8 cellular contexts compared by ENCODE assay signal in the genomic region with DNA sequence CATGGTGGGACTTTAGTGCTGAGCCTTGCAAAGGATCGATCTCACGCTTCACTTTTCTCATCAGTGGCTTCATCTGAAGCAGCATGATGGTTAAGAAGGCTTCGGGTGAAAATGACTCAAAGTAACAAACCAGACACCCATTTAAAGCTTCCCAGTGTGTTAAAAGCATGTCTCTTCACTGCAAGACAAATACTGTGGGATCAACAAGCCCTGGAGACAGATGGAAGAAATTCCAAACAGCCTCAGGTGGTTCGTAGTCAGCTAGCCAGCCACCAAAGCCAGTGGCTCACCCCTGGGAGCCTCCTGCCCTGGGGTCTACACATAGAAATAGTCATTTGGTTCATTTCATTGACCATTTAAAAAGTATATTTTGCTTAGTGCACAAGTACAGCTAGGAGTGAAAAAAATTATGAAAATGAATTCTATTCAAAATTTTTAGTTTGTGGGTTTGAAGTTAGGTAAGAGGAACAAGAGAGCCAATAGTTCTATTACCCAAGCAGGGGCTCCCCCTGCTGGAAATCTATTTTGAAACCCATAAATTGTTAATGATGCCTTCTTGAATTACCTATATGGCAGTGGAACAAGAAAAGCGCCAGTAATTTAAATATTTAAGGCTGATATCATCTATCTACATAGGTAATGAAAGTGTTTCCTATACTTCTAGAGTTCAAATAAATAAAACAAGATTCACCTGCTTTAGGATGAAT. TPM values are rescaled to one million over a fixed set of nuclear protein-coding genes. Genes with fewer than 3 reads are reported as not detected.
DNase-seq lines count a peak whose midpoint lies in the region; ATAC-seq and TF ChIP-seq lines count a peak whose summit lies in the region.
"Had no signal": no experiment of that assay in that cellular context is flagged by ENCODE, and none has a peak within 500 bp of the region (broad histone marks: within the 10 kb centered on the region; RNA-seq: fewer than 3 reads in every experiment).

No MANE protein-coding gene starts in this region.

- H3K4ac ChIP-seq in mesendoderm (ENCODE audit: low read depth, low read length): no peak overlapping the region

- no peak overlapping the region for H3K56ac ChIP-seq in mesendoderm (ENCODE audit: low read length)

- H3K9me3 ChIP-seq in mammary epithelial cell (replicated peaks; ENCODE audit: insufficient read depth, low read length): no peaks in the 10 kb centered on the region
- H3K9me3 ChIP-seq: pancreas had no signal

- H2BK15ac ChIP-seq in mesendoderm (replicated peaks; ENCODE audit: low read depth): no peak overlapping the region

- H3K27ac ChIP-seq in mammary epithelial cell (ENCODE audit: insufficient read depth, low read depth, low read length): no peak overlapping the region
- no peak overlapping the region for H3K27ac ChIP-seq in mesendoderm (ENCODE audit: low read depth, low read length)
- H3K27ac ChIP-seq: pancreas had no signal

- H3K4me2 ChIP-seq in mammary epithelial cell (ENCODE audit: insufficient read depth, low read depth, low read length) (no peak overlapping the region), mesendoderm (ENCODE audit: low read length) (no peak overlapping the region)

- in situ Hi-C loops in mammary epithelial cell (cut with MboI; ENCODE audit: low sequenced_read_pairs in 2 of 2): no loop called here

- H2BK120ac ChIP-seq in mesendoderm (ENCODE audit: low read depth, low read length): no peak overlapping the region

- TF ChIP-seq CTCF in mammary epithelial cell (conservative IDR thresholded peaks at IDR 0.05 in 1 of 2, IDR thresholded peaks at IDR 0.05 in 1 of 2; ENCODE audit: extremely low read depth in 1 of 2, insufficient read depth in 1 of 2, low read depth in 1 of 2, low read length in 2 of 2): peak; percentile 29 to 55

- CTCF ChIA-PET in mammary epithelial cell (lab: Charles Lee; ENCODE audit: low non-redundant PET): interaction anchor here (0.6 kb wide), 1 partner anchor 189 kb away, joined by 5 read pairs; no protein-coding TSS in a partner anchor

- no peak overlapping the region for H3K23ac ChIP-seq in mesendoderm (ENCODE audit: low read length)

- no peak overlapping the region for H4K5ac ChIP-seq in mesendoderm (ENCODE audit: low read length)

- no peak overlapping the region for H2AK5ac ChIP-seq in mesendoderm (ENCODE audit: low read length)

- H3K79me1 ChIP-seq in mesendoderm (ENCODE audit: low read length): no peaks in the 10 kb centered on the region

- no peak overlapping the region for H2BK5ac ChIP-seq in mesendoderm (ENCODE audit: low read length)

- no peak overlapping the region for H3K18ac ChIP-seq in mesendoderm (ENCODE audit: low read length)

- intact Hi-C loops in mammary epithelial cell (cut with micrococcal nuclease): no loop called here

- peak overlapping the region; percentile 13 for H4K8ac ChIP-seq in mesendoderm (ENCODE audit: low read depth, low read length)

- no peak for ATAC-seq in HG03571 (IDR thresholded peaks at IDR 0.05; ENCODE audit: unreplicated experiment)
- ATAC-seq: pancreas had no signal

- H3K79me2 ChIP-seq in mammary epithelial cell (ENCODE audit: insufficient read depth, low read length): no peaks in the 10 kb centered on the region
- H3K79me2 ChIP-seq in mesendoderm (ENCODE audit: control insufficient read depth, insufficient read depth, low read length): no peaks in the 10 kb centered on the region

- H3K4me1 ChIP-seq in mammary epithelial cell (ENCODE audit: insufficient read depth, low read length): no peaks in the 10 kb centered on the region
- no peaks in the 10 kb centered on the region for H3K4me1 ChIP-seq in mesendoderm (ENCODE audit: control insufficient read depth, low read depth, low read length)
- H3K4me1 ChIP-seq: pancreas had no signal

- 86% methylated on average over 4 of the region's 5 CpGs for WGBS in mammary epithelial cell (ENCODE audit: low coverage, missing lambda C conversion rate)
- no CpG with 5 or more reads among the region's 5 CpGs for WGBS in mesendoderm (ENCODE audit: extremely low coverage, insufficient coverage, low lambda C conversion rate)

- no peaks in the 10 kb centered on the region for H3K27me3 ChIP-seq in mammary epithelial cell (ENCODE audit: insufficient read depth, low read length)
- no peaks in the 10 kb centered on the region for H3K27me3 ChIP-seq in mesendoderm (ENCODE audit: insufficient read depth, low read length, poor library complexity)
- H3K27me3 ChIP-seq: pancreas had no signal

- peak; percentile 56 for DNase-seq in GM03348 (ENCODE audit: low spot score)
- peak; percentile 34 for DNase-seq in M059J (ENCODE audit: low read depth)
- no peak for DNase-seq in mammary epithelial cell
- DNase-seq in mesendoderm: peak; percentile 60
- no peak for DNase-seq in stimulated activated CD4-positive, alpha-beta T cell treated with anti-CD3 and anti-CD28 coated beads, Interleukin-4, amount 100 ng/mL, for 4 hours
- DNase-seq in activated T-cell treated with anti-CD3 and anti-CD28 coated beads, Interleukin-2, amount 50 U/mL, for 1 hour: no peak
- DNase-seq: pancreas had no signal

- dilution Hi-C loops in mammary epithelial cell (cut with HindIII; ENCODE audit: low sequenced_read_pairs): no loop called here

- no peak overlapping the region for H3K4me3 ChIP-seq in mammary epithelial cell (replicated peaks in 1 of 3; ENCODE audit: insufficient read depth in 1 of 3, low read depth in 2 of 3, low read length in 3 of 3)
- H3K4me3 ChIP-seq in mesendoderm (ENCODE audit: low read length): no peak overlapping the region
- H3K4me3 ChIP-seq: pancreas had no signal

- BruUV-seq in mammary epithelial cell (replicated peaks; lab: Mats Ljungman, UMichigan): no TSS peak

- H3K36me3 ChIP-seq in mammary epithelial cell (ENCODE audit: insufficient read depth, low read length): no peaks in the 10 kb centered on the region
- H3K36me3 ChIP-seq in mesendoderm (ENCODE audit: control insufficient read depth, insufficient read depth, low read length): no peaks in the 10 kb centered on the region
- H3K36me3 ChIP-seq: pancreas had no signal

- H4K20me1 ChIP-seq in mammary epithelial cell (ENCODE audit: insufficient read depth, low read length): no peaks in the 10 kb centered on the region

- H3K9ac ChIP-seq in mammary epithelial cell (ENCODE audit: insufficient read depth, low read length) (no peak overlapping the region), mesendoderm (ENCODE audit: low read length) (no peak overlapping the region)

- no peak overlapping the region for H2AFZ ChIP-seq in mammary epithelial cell (ENCODE audit: low read depth, low read length)

RNA-seq across cellular contexts. Expression of a gene that starts 51.6 kb away (rescaled TPM):
- 15.3 and 20.0 TPM in 2 replicates for total RNA-seq in M059J (2014; rRNA removed; shearing (Covaris generic))
- 10 to 100 TPM in 1 of 2 donors, 1 to 10 TPM in 1; 7.4 to 61.5 TPM for total RNA-seq in mammary epithelial cell
- 23.4 TPM for polyA plus RNA-seq in mammary epithelial cell
- 61.1 TPM for polyA minus RNA-seq in mammary epithelial cell
- 3.7 TPM for polyA plus RNA-seq in mesendoderm (2013, experiment 1 of 2)
- 3.4 TPM for polyA plus RNA-seq in mesendoderm (2013, experiment 2 of 2)

Comparison
In these comparisons a context has a peak if more than half of its experiments do, and no peak if none do; other contexts are left out.
1. DNase-seq: peak in GM03348 (single experiment), M059J (single experiment) and mesendoderm (single experiment); none in mammary epithelial cell (single experiment), stimulated activated CD4-positive, alpha-beta T cell treated with anti-CD3 and anti-CD28 coated beads, Interleukin-4, amount 100 ng/mL, for 4 hours (0 of 2) and activated T-cell treated with anti-CD3 and anti-CD28 coated beads, Interleukin-2, amount 50 U/mL, for 1 hour (single experiment).